ENCODE assay signal across 14 cellular contexts in the genomic region with DNA sequence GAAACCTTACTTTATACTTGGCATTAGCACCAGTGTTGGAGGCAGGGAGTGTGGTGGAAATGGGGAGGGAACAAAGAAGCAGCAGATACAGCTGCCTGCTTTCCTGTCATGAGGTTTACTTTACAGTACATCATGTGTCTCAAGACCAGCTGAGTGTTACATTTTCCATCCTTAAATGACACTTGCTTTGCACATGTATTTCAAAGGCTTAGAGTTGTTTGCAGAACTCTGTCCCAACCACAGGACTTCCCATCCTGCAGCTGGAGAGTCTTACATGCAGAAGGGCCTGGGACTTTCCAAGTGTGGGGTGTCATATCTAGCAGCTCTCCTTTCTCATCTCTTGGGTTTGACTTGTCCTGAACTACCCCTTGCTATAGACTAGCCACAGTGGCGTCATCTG.
A peak's percentile ranks its signal among the peaks of the same experiment; 100 is the strongest.
DNase-seq lines count a peak whose midpoint lies in the region; ATAC-seq and FAIRE-seq lines count a peak whose summit lies in the region.
"Had no signal": no experiment of that assay in that cellular context is flagged by ENCODE, and none has a peak within 500 bp of the region (broad histone marks: within the 10 kb centered on the region; RNA-seq: fewer than 3 reads in every experiment).

No MANE protein-coding gene starts in this region.

- DNase-seq in GM19239 (ENCODE audit: insufficient read length, low spot score) (no peak), HTR-8/SVneo (ENCODE audit: insufficient read length, low spot score) (no peak), right cardiac atrium (no peak), NCI-H1105 treated with DMSO at 0.1 percent for 48 hours (lab: John Stamatoyannopoulos, UW) (no peak)
- DNase-seq in activated naive CD4-positive, alpha-beta T cell treated with anti-CD3 and anti-CD28 coated beads, Interleukin-2, amount 50 U/mL, for 16 hours = no peak
- no peak for DNase-seq in activated CD4-positive, alpha-beta T cell treated with anti-CD3 and anti-CD28 coated beads, Interleukin-2, amount 50 U/mL, for 4 hours
- DNase-seq: activated effector memory CD4-positive, alpha-beta T cell treated with Interleukin-2 at 50 U/mL for 16 hours; naive B cell; NCI-H1048; NCI-H69 had no signal

- intact Hi-C loops in right cardiac atrium (cut with DNase I) = no loop called here

- H3K4me2 ChIP-seq in BLaER1 = peak overlapping the region; percentile 2; the same call in 1 of the 2 replicates

- H3K27ac ChIP-seq in BLaER1 (no peak overlapping the region), right cardiac atrium (ENCODE audit: low read length) (no peak overlapping the region)
- H3K27ac ChIP-seq: SK-N-MC had no signal

- H3K36me3 ChIP-seq in BLaER1 = no peaks in the 10 kb centered on the region

- FAIRE-seq in GM19239 (lab: Jason Lieb, UNC) (peak; percentile 33), HTR-8/SVneo (lab: Jason Lieb, UNC) (peak; percentile 69)

- peak; percentile 42 to 47 for ATAC-seq in right cardiac atrium
- no peak for ATAC-seq in GM21367 (IDR thresholded peaks at IDR 0.05; ENCODE audit: unreplicated experiment)
- ATAC-seq: HCT116 had no signal

- H3K9ac ChIP-seq in BLaER1 = no peak overlapping the region

- H3K4me1 ChIP-seq in BLaER1 (peaks cover 11% of the 10 kb centered on the region; the same call in 1 of the 2 replicates), right cardiac atrium (ENCODE audit: control insufficient read depth, insufficient read depth, low read length) (no peaks in the 10 kb centered on the region)

- no peaks in the 10 kb centered on the region for H4K20me1 ChIP-seq in BLaER1

- H3K4me3 ChIP-seq in BLaER1 (no peak overlapping the region), right cardiac atrium (ENCODE audit: low read length) (no peak overlapping the region)
- H3K4me3 ChIP-seq: SK-N-MC had no signal

- H3K27me3 ChIP-seq in BLaER1 = no peaks in the 10 kb centered on the region
- no peaks in the 10 kb centered on the region for H3K27me3 ChIP-seq in right cardiac atrium (ENCODE audit: control insufficient read depth, insufficient read depth)

- no peaks in the 10 kb centered on the region for H3K9me3 ChIP-seq in BLaER1
- no peaks in the 10 kb centered on the region for H3K9me3 ChIP-seq in right cardiac atrium (ENCODE audit: control insufficient read depth, low read length)

- WGBS in right cardiac atrium = 71% methylated on average over 1 of the region's 1 CpG
